In genomic region chr16:31527617-31528287, GRCh38 we compare ENCODE assay signal across 15 cellular contexts. TPM values are rescaled to one million over a fixed set of nuclear protein-coding genes. Genes with fewer than 3 reads are reported as not detected.
DNase-seq lines count a peak whose midpoint lies in the region; ATAC-seq and TF ChIP-seq lines count a peak whose summit lies in the region.
"Had no signal": no experiment of that assay in that cellular context is flagged by ENCODE, and none has a peak within 500 bp of the region (broad histone marks: within the 10 kb centered on the region; RNA-seq: fewer than 3 reads in every experiment).

AHSP (plus strand) TSS chr16:31527900; CDS start chr16:31528140, 240 bp downstream.

- H3K9me3 ChIP-seq in CD4-positive, CD25-positive, alpha-beta regulatory T cell (ENCODE audit: control insufficient read depth in 2 of 2, low read length in 2 of 2), result no peaks in the 10 kb centered on the region
- H3K9me3 ChIP-seq in HUES64 (ENCODE audit: insufficient read depth, low read depth, low read length) (no peaks in the 10 kb centered on the region), endodermal cell (ENCODE audit: control insufficient read depth, low read length) (no peaks in the 10 kb centered on the region), parathyroid adenoma (ENCODE audit: control insufficient read depth, low read length) (no peaks in the 10 kb centered on the region), PC-3 (ENCODE audit: low read length) (no peaks in the 10 kb centered on the region)
- H3K9me3 ChIP-seq: Caco-2 had no signal

- H3F3A ChIP-seq in PC-3 (ENCODE audit: low read length, unreplicated experiment), result no peaks in the 10 kb centered on the region

- H3K4me2 ChIP-seq in parathyroid adenoma (ENCODE audit: low read length) (no peak within 1 kb of the TSS), PC-3 (ENCODE audit: low read length) (no peak within 1 kb of the TSS)

- 46% methylated on average over 8 of the region's 8 CpGs for WGBS in HUES64
- 48 to 52% methylated on average over 7 to 8 of the region's 8 CpGs for WGBS in endodermal cell (ENCODE audit: insufficient coverage in 1 of 2, insufficient read length in 1 of 2), 2 experiments

- H3K27me3 Mint-ChIP-seq in CD4-positive, CD25-positive, alpha-beta regulatory T cell, result peaks cover 17% of the 10 kb centered on the region
- peaks cover 39% of the 10 kb centered on the region for H3K27me3 Mint-ChIP-seq in endodermal cell (ENCODE audit: insufficient read depth)

- no peaks in the 10 kb centered on the region for H3K36me3 ChIP-seq in CD4-positive, CD25-positive, alpha-beta regulatory T cell (ENCODE audit: control insufficient read depth, insufficient read depth, low read length)
- no peaks in the 10 kb centered on the region for H3K36me3 ChIP-seq in HUES64 (ENCODE audit: insufficient read depth, low read length)
- no peaks in the 10 kb centered on the region for H3K36me3 ChIP-seq in endodermal cell (ENCODE audit: control insufficient read depth, insufficient read depth, low read length)
- no peaks in the 10 kb centered on the region for H3K36me3 ChIP-seq in parathyroid adenoma (ENCODE audit: control insufficient read depth, insufficient read depth, low read length)
- no peaks in the 10 kb centered on the region for H3K36me3 ChIP-seq in PC-3 (ENCODE audit: low read depth, low read length)

- intact Hi-C loops in PC-3 (cut with micrococcal nuclease), result no loop called here

- H3K27ac Mint-ChIP-seq in CD4-positive, CD25-positive, alpha-beta regulatory T cell, result peak within 1 kb of the TSS in 2 of 3 donors; percentile 35 to 73
- H3K27ac Mint-ChIP-seq in endodermal cell, result no peak within 1 kb of the TSS

- no peaks in the 10 kb centered on the region for H4K20me1 ChIP-seq in PC-3 (ENCODE audit: low read length)

- POLR2A ChIA-PET in PC-3 (lab: Charles Lee; ENCODE audit: unreplicated experiment), result no interaction called here

- H3K4me1 ChIP-seq in CD4-positive, CD25-positive, alpha-beta regulatory T cell (ENCODE audit: control insufficient read depth, insufficient read depth, low read length, poor library complexity, severe bottlenecking), result peaks cover 5% of the 10 kb centered on the region
- peaks cover 17% of the 10 kb centered on the region; the same call in 1 of the 2 replicates for H3K4me1 ChIP-seq in HUES64 (ENCODE audit: insufficient read depth, low read length)
- no peaks in the 10 kb centered on the region for H3K4me1 ChIP-seq in endodermal cell (ENCODE audit: control insufficient read depth, insufficient read depth, low read length)
- H3K4me1 ChIP-seq in parathyroid adenoma, result no peaks in the 10 kb centered on the region
- no peaks in the 10 kb centered on the region for H3K4me1 ChIP-seq in PC-3 (ENCODE audit: insufficient read depth, low read length)
- H3K4me1 ChIP-seq: Caco-2 had no signal

- H3K4me3 Mint-ChIP-seq in CD4-positive, CD25-positive, alpha-beta regulatory T cell, result peak within 1 kb of the TSS in 2 of 4 donors; percentile 69 to 75
- H3K4me3 Mint-ChIP-seq in endodermal cell, result peak within 1 kb of the TSS; percentile 56
- H3K4me3 Mint-ChIP-seq: neural crest cell had no signal

- no peak for ATAC-seq in CD4-positive, CD25-positive, alpha-beta regulatory T cell (ENCODE audit: low read depth in 2 of 2)
- ATAC-seq in HG03097 (IDR thresholded peaks at IDR 0.05; ENCODE audit: low FRiP score, unreplicated experiment), result no peak
- ATAC-seq in PC-3, result no peak

- no peak for TF ChIP-seq CTCF in endodermal cell (conservative IDR thresholded peaks at IDR 0.05)
- no peak for TF ChIP-seq CTCF in parathyroid adenoma (IDR thresholded peaks at IDR 0.05)
- TF ChIP-seq CTCF in PC-3 (conservative IDR thresholded peaks at IDR 0.05; ENCODE audit: low read depth, low read length), result no peak

- no peaks in the 10 kb centered on the region for H3K36me3 Mint-ChIP-seq in CD4-positive, CD25-positive, alpha-beta regulatory T cell
- no peaks in the 10 kb centered on the region for H3K36me3 Mint-ChIP-seq in endodermal cell (ENCODE audit: low read depth)

- BruUV-seq in PC-3 (replicated peaks; lab: Mats Ljungman, UMichigan), result no TSS peak

- H3K79me2 ChIP-seq in parathyroid adenoma, result no peaks in the 10 kb centered on the region
- H3K79me2 ChIP-seq in PC-3 (ENCODE audit: low read length), result no peaks in the 10 kb centered on the region

- CTCF ChIA-PET in PC-3 (lab: Charles Lee), result no interaction called here

- no peak within 1 kb of the TSS for H3K9ac ChIP-seq in HUES64 (ENCODE audit: low read depth, low read length)
- H3K9ac ChIP-seq in endodermal cell (ENCODE audit: extremely low read depth, low read length, poor library complexity, severe bottlenecking), result no peak within 1 kb of the TSS
- H3K9ac ChIP-seq in parathyroid adenoma, result no peak within 1 kb of the TSS
- no peak within 1 kb of the TSS for H3K9ac ChIP-seq in PC-3 (ENCODE audit: low read length)

- peaks cover 15% of the 10 kb centered on the region for H3K27me3 ChIP-seq in CD4-positive, CD25-positive, alpha-beta regulatory T cell (ENCODE audit: control insufficient read depth, insufficient read depth, low read length)
- H3K27me3 ChIP-seq in HUES64 (ENCODE audit: insufficient read depth, low read length) (peaks cover 38% of the 10 kb centered on the region), endodermal cell (ENCODE audit: control insufficient read depth, insufficient read depth, low read length, poor library complexity, severe bottlenecking) (peaks cover 42% of the 10 kb centered on the region), parathyroid adenoma (ENCODE audit: control insufficient read depth, insufficient read depth, low read length) (no peaks in the 10 kb centered on the region), PC-3 (ENCODE audit: low read length) (peaks cover 18% of the 10 kb centered on the region)

- peaks cover 0 to 1% (median 0%) of the 10 kb centered on the region in 7 donors for H3K9me3 Mint-ChIP-seq in CD4-positive, CD25-positive, alpha-beta regulatory T cell
- H3K9me3 Mint-ChIP-seq in endodermal cell, result no peaks in the 10 kb centered on the region

- H3K27ac ChIP-seq in CD4-positive, CD25-positive, alpha-beta regulatory T cell (ENCODE audit: insufficient read depth, low read length, poor library complexity, severe bottlenecking), result no peak within 1 kb of the TSS
- H3K27ac ChIP-seq in HUES64 (ENCODE audit: low read depth, low read length) (no peak within 1 kb of the TSS; the same call in 1 of the 2 replicates), endodermal cell (ENCODE audit: low read depth, low read length) (no peak within 1 kb of the TSS), parathyroid adenoma (no peak within 1 kb of the TSS), PC-3 (ENCODE audit: low read length) (no peak within 1 kb of the TSS)

- no peak within 1 kb of the TSS for H3K4me3 ChIP-seq in CD4-positive, CD25-positive, alpha-beta regulatory T cell (ENCODE audit: low read depth, low read length)
- H3K4me3 ChIP-seq in HUES64 (ENCODE audit: low read length), result peak within 1 kb of the TSS; percentile 62
- peak within 1 kb of the TSS; percentile 73 for H3K4me3 ChIP-seq in endodermal cell (ENCODE audit: low read length)
- no peak within 1 kb of the TSS for H3K4me3 ChIP-seq in parathyroid adenoma (ENCODE audit: low read depth, low read length)
- H3K4me3 ChIP-seq in PC-3 (ENCODE audit: low read length), result no peak within 1 kb of the TSS

- H3K4me1 Mint-ChIP-seq in CD4-positive, CD25-positive, alpha-beta regulatory T cell, result peaks cover 0 to 23% (median 2%) of the 10 kb centered on the region in 4 donors
- peaks cover 13% of the 10 kb centered on the region for H3K4me1 Mint-ChIP-seq in endodermal cell
- H3K4me1 Mint-ChIP-seq: neural crest cell had no signal

- no peaks in the 10 kb centered on the region for H3K9me2 ChIP-seq in PC-3 (replicated peaks; ENCODE audit: low read length)

- H2AFZ ChIP-seq in parathyroid adenoma, result peak within 1 kb of the TSS; percentile 5
- no peak within 1 kb of the TSS for H2AFZ ChIP-seq in PC-3 (ENCODE audit: low read length)

- DNase-seq in CD4-positive, CD25-positive, alpha-beta regulatory T cell, result no peak
- DNase-seq in endodermal cell, result peak; percentile 45
- DNase-seq in activated CD4-positive, CD25-positive, alpha-beta regulatory T cell treated with anti-CD3 and anti-CD28 coated beads, Interleukin-2, amount 50 U/mL, for 72 hours, result no peak
- DNase-seq in dermis blood vessel endothelial cell, result no peak
- no peak for DNase-seq in PC-3
- DNase-seq: Caco-2, NCI-H2081 had no signal

RNA-seq across cellular contexts. Expression of gene AHSP, which starts in this region (rescaled TPM):
- total RNA-seq in CD4-positive, CD25-positive, alpha-beta regulatory T cell, result not detected
- polyA plus RNA-seq in CD4-positive, CD25-positive, alpha-beta regulatory T cell, result not detected
- polyA plus RNA-seq in HUES64 (2013, experiment 1 of 2), result 0.75 TPM
- polyA plus RNA-seq in HUES64 (2013, experiment 2 of 2), result 1.9 TPM
- total RNA-seq in endodermal cell, result not detected
- not detected for polyA plus RNA-seq in endodermal cell (2013, experiment 1 of 2)
- not detected for polyA plus RNA-seq in endodermal cell (2013, experiment 2 of 2)
- total RNA-seq in dermis blood vessel endothelial cell, result not detected in 2 replicates
- total RNA-seq in PC-3 (2014; rRNA removed), result not detected in 2 replicates
- total RNA-seq: Caco-2; H4; neural crest cell; T-helper 1 cell treated with Interleukin-12 subunit alpha and Interleukin-12 subunit beta and Interleukin-4 antibody, amounts not matched to agents 30 ng/mL and 1 ng/mL, for 36 hours had no signal
- polyA plus RNA-seq: esophagus, keratinocyte had no signal

Comparison
In these comparisons a context has a peak if more than half of its experiments do, and no peak if none do; other contexts are left out.
1. Peak in DNase-seq and H3K4me3 ChIP-seq in endodermal cell; RNA of the gene not detected or under 1 TPM.